In genomic region chr1:54136963-54137531, GRCh38 we compare ENCODE assay signal across 2 cellular contexts.
TF ChIP-seq lines count a peak whose summit lies in the region.

No MANE protein-coding gene starts in this region.

TF ChIP-seq in IMR-90, 13 proteins besides CTCF, POLR2A, EP300 and RAD21:
- TF ChIP-seq ELK1 (IDR thresholded peaks at IDR 0.05; ENCODE audit: borderline replicate concordance, low read depth, low read length) (no peak), MAFK (IDR thresholded peaks at IDR 0.05; ENCODE audit: low read depth, low read length) (no peak), FOS (IDR thresholded peaks at IDR 0.05; ENCODE audit: low read depth, low read length) (no peak), MXI1 (IDR thresholded peaks at IDR 0.05; ENCODE audit: borderline replicate concordance, low read depth, low read length) (no peak), RCOR1 (IDR thresholded peaks at IDR 0.05; ENCODE audit: insufficient replicate concordance, low read length) (no peak), CEBPB (IDR thresholded peaks at IDR 0.05; ENCODE audit: low read depth, low read length) (no peak), BHLHE40 (IDR thresholded peaks at IDR 0.05; ENCODE audit: low read depth, low read length) (no peak)

TF ChIP-seq in K562, 482 proteins besides CTCF, POLR2A, EP300 and RAD21:
- TF ChIP-seq NFIX (CRISPR knock-in tag; IDR thresholded peaks at IDR 0.05; ENCODE audit: low read depth) (peak; percentile 57; the same call in 1 of the 2 replicates), COPS2 (conservative IDR thresholded peaks at IDR 0.05) (no peak), NFIC (IDR thresholded peaks at IDR 0.05) (peak; percentile 92), ZNF384 (IDR thresholded peaks at IDR 0.05; ENCODE audit: low read depth, low read length) (no peak)
